8 cellular contexts compared by ENCODE assay signal in genomic region chr6:15255481-15256414, GRCh38. TPM values are rescaled to one million over a fixed set of nuclear protein-coding genes. Genes with fewer than 3 reads are reported as not detected.
DNase-seq lines count a peak whose midpoint lies in the region; ATAC-seq, FAIRE-seq and TF ChIP-seq lines count a peak whose summit lies in the region.

No MANE protein-coding gene starts in this region.

- peak overlapping the region; percentile 82 for H3K27ac ChIP-seq in skeletal muscle tissue (ENCODE audit: low read depth, low read length)

- H3K27me3 Mint-ChIP-seq in activated T-cell treated with anti-CD3 and anti-CD28 coated beads, Interleukin-2, amount 50 U/mL, for 24 hours = no peaks in the 10 kb centered on the region
- H3K27me3 Mint-ChIP-seq in activated CD8-positive, alpha-beta T cell treated with anti-CD3 and anti-CD28 coated beads, Interleukin-2, amount 10 ng/mL, durations not matched to agents 7 days and 5 days (ENCODE audit: low read depth) = no peaks in the 10 kb centered on the region

- CTCF ChIA-PET in activated CD8-positive, alpha-beta T cell treated with anti-CD3 and anti-CD28 coated beads, Interleukin-2, amount 10 ng/mL, durations not matched to agents 7 days and 5 days (lab: Charles Lee) = interaction anchor here (0.8 to 2.5 kb wide), 3 partner anchors 10 to 29 kb away, joined by 3 to 12 read pairs (median 3); no protein-coding TSS in a partner anchor

- POLR2A ChIA-PET in activated CD8-positive, alpha-beta T cell treated with anti-CD3 and anti-CD28 coated beads, Interleukin-2, amount 10 ng/mL, durations not matched to agents 7 days and 5 days (lab: Charles Lee) = interaction anchor here (0.7 kb wide), 1 partner anchor 9 kb away, joined by 4 read pairs; no protein-coding TSS in a partner anchor

- no peaks in the 10 kb centered on the region for H3K27me3 ChIP-seq in skeletal muscle tissue (ENCODE audit: control insufficient read depth in 3 of 3, insufficient read depth in 3 of 3, low read length in 3 of 3)

- H3K4me3 Mint-ChIP-seq in activated T-cell treated with anti-CD3 and anti-CD28 coated beads, Interleukin-2, amount 50 U/mL, for 24 hours = peak overlapping the region; percentile 28
- no peak overlapping the region for H3K4me3 Mint-ChIP-seq in activated CD8-positive, alpha-beta T cell treated with anti-CD3 and anti-CD28 coated beads, Interleukin-2, amount 10 ng/mL, durations not matched to agents 7 days and 5 days

- FAIRE-seq in H54 (lab: Jason Lieb, UNC) = no peak

- no peaks in the 10 kb centered on the region for H3K9me3 ChIP-seq in skeletal muscle tissue (ENCODE audit: control insufficient read depth in 3 of 3, low read length in 3 of 3)

- H3K9me3 Mint-ChIP-seq in activated T-cell treated with anti-CD3 and anti-CD28 coated beads, Interleukin-2, amount 50 U/mL, for 24 hours = no peaks in the 10 kb centered on the region
- no peaks in the 10 kb centered on the region for H3K9me3 Mint-ChIP-seq in activated CD8-positive, alpha-beta T cell treated with anti-CD3 and anti-CD28 coated beads, Interleukin-2, amount 10 ng/mL, durations not matched to agents 7 days and 5 days (ENCODE audit: insufficient read depth)

- no peak overlapping the region for H3K4me3 ChIP-seq in skeletal muscle tissue (ENCODE audit: low read length in 3 of 3)

- peaks cover 91% of the 10 kb centered on the region for H3K36me3 Mint-ChIP-seq in activated T-cell treated with anti-CD3 and anti-CD28 coated beads, Interleukin-2, amount 50 U/mL, for 24 hours (ENCODE audit: low read depth)
- peaks cover 67% of the 10 kb centered on the region for H3K36me3 Mint-ChIP-seq in activated CD8-positive, alpha-beta T cell treated with anti-CD3 and anti-CD28 coated beads, Interleukin-2, amount 10 ng/mL, durations not matched to agents 7 days and 5 days (ENCODE audit: low read depth)

- no peaks in the 10 kb centered on the region for H3K36me3 ChIP-seq in skeletal muscle tissue (ENCODE audit: control insufficient read depth in 3 of 3, insufficient read depth in 3 of 3, low read length in 3 of 3)

- peak overlapping the region; percentile 47 to 64 (median 63) for H3K9ac ChIP-seq in skeletal muscle tissue (ENCODE audit: low read depth in 1 of 3, low read length in 3 of 3)

- H3K4me1 Mint-ChIP-seq in activated T-cell treated with anti-CD3 and anti-CD28 coated beads, Interleukin-2, amount 50 U/mL, for 24 hours (ENCODE audit: low read depth) = peaks cover 100% of the 10 kb centered on the region
- H3K4me1 Mint-ChIP-seq in activated CD8-positive, alpha-beta T cell treated with anti-CD3 and anti-CD28 coated beads, Interleukin-2, amount 10 ng/mL, durations not matched to agents 7 days and 5 days (ENCODE audit: low read depth) = peaks cover 99% of the 10 kb centered on the region

- no peak for DNase-seq in activated T-cell treated with anti-CD3 and anti-CD28 coated beads, Interleukin-2, amount 50 U/mL, for 24 hours
- DNase-seq in activated T-cell treated with anti-CD3 and anti-CD28 coated beads for 4 hours (no peak), H54 (ENCODE audit: insufficient read length, low spot score) (no peak), NCI-H2081 (lab: John Stamatoyannopoulos, UW) (no peak)
- no peak for DNase-seq in activated CD8-positive, alpha-beta T cell treated with anti-CD3 and anti-CD28 coated beads, Interleukin-2, amount 10 ng/mL, durations not matched to agents 7 days and 5 days
- no peak for DNase-seq in stimulated activated CD4-positive, alpha-beta T cell treated with anti-CD3 and anti-CD28 coated beads, Interleukin-12 subunit alpha, Interleukin-12 subunit beta, amount 100 ng/mL, for 4 hours

- peaks cover 61 to 72% (median 72%) of the 10 kb centered on the region in 3 donors for H3K4me1 ChIP-seq in skeletal muscle tissue (ENCODE audit: control insufficient read depth in 3 of 3, insufficient read depth in 3 of 3, low read length in 3 of 3)

- ATAC-seq in HG03095 (IDR thresholded peaks at IDR 0.05; ENCODE audit: unreplicated experiment) = peak; percentile 46
- ATAC-seq in activated CD8-positive, alpha-beta T cell treated with anti-CD3 and anti-CD28 coated beads, Interleukin-2, amount 10 ng/mL, durations not matched to agents 7 days and 5 days = no peak

- no peak for TF ChIP-seq POLR2A in H54 (IDR thresholded peaks at IDR 0.05; ENCODE audit: low read depth, low read length)

- H3K27ac Mint-ChIP-seq in activated T-cell treated with anti-CD3 and anti-CD28 coated beads, Interleukin-2, amount 50 U/mL, for 24 hours = peak overlapping the region; percentile 98
- peak overlapping the region; percentile 58 for H3K27ac Mint-ChIP-seq in activated CD8-positive, alpha-beta T cell treated with anti-CD3 and anti-CD28 coated beads, Interleukin-2, amount 10 ng/mL, durations not matched to agents 7 days and 5 days

RNA-seq across cellular contexts. Expression of gene JARID2, which starts 9.9 kb away (rescaled TPM):
- 10 to 100 TPM; 33.0 to 33.2 TPM for total RNA-seq in activated CD8-positive, alpha-beta T cell treated with anti-CD3 and anti-CD28 coated beads, Interleukin-2, amount 10 ng/mL, durations not matched to agents 7 days and 5 days
- total RNA-seq in skeletal muscle tissue = 12.0 TPM
